In genomic region chr16:30445408-30446202, GRCh38 we compare ENCODE assay signal across 8 cellular contexts. TPM values are rescaled to one million over a fixed set of nuclear protein-coding genes. Genes with fewer than 3 reads are reported as not detected.
DNase-seq lines count a peak whose midpoint lies in the region; ATAC-seq, FAIRE-seq and TF ChIP-seq lines count a peak whose summit lies in the region.

Gene SEPHS2 (minus strand): TSS chr16:30445874. CDS start chr16:30445727, 147 bp downstream.

- H4K91ac ChIP-seq in H1 (replicated peaks; ENCODE audit: insufficient read length, low read length) (peak within 1 kb of the TSS; percentile 63), mesenchymal stem cell (ENCODE audit: low read length) (peak within 1 kb of the TSS; percentile 81)

- H3K56ac ChIP-seq in H1 (replicated peaks; ENCODE audit: insufficient read length, low read depth, low read length) = peak within 1 kb of the TSS; percentile 92

- CTCF ChIA-PET in CD8-positive, alpha-beta memory T cell (lab: Charles Lee) = interaction anchor here (0.5 to 3.5 kb wide), 6 partner anchors 12 to 264 kb away, joined by 3 to 17 read pairs (median 5); partner anchors contain the start of genes DCTPP1 and ITGAL
- CTCF ChIA-PET in H1 (lab: Charles Lee; ENCODE audit: partially characterized antibody) = interaction anchor here (0.6 to 3.3 kb wide), 2 partner anchors 150 to 170 kb away, joined by 3 to 18 read pairs; no protein-coding TSS in a partner anchor

- H3K27ac ChIP-seq in CD8-positive, alpha-beta memory T cell (ENCODE audit: low read depth, low read length) = peak within 1 kb of the TSS; percentile 93
- H3K27ac ChIP-seq in H1 (ENCODE audit: low read depth, low read length) = peak within 1 kb of the TSS; percentile 44; the same call in 1 of the 2 replicates
- peak within 1 kb of the TSS; percentile 89 for H3K27ac ChIP-seq in mesenchymal stem cell (ENCODE audit: low read length, poor library complexity, severe bottlenecking)

- no peak within 1 kb of the TSS for H2BK120ac ChIP-seq in H1 (replicated peaks; ENCODE audit: low read depth, low read length)
- H2BK120ac ChIP-seq in mesenchymal stem cell (ENCODE audit: low read depth, low read length) = peak within 1 kb of the TSS; percentile 71

- H3K36me3 ChIP-seq in CD8-positive, alpha-beta memory T cell (ENCODE audit: insufficient read depth, low read length) = peaks cover 15% of the 10 kb centered on the region
- H3K36me3 ChIP-seq in H1 (ENCODE audit: control insufficient read depth in 2 of 4, insufficient read depth in 4 of 4, low read length in 3 of 4) = peaks cover 0 to 13% (median 0%) of the 10 kb centered on the region in 4 experiments; a peak in 1 of 8 replicates
- H3K36me3 ChIP-seq in mesenchymal stem cell (ENCODE audit: control insufficient read depth in 1 of 2, insufficient read depth in 2 of 2, low read depth in 1 of 2, low read length in 2 of 2) = peaks cover 4 to 20% of the 10 kb centered on the region in 2 experiments

- H2AK5ac ChIP-seq in H1 (ENCODE audit: low read depth, low read length) (peak within 1 kb of the TSS; percentile 84; the same call in 1 of the 2 replicates), mesenchymal stem cell (ENCODE audit: low read length, severe bottlenecking) (no peak within 1 kb of the TSS)

- TF ChIP-seq POLR2A in H1 (IDR thresholded peaks at IDR 0.05; ENCODE audit: control extremely low read depth in 1 of 2, low read depth in 2 of 2, low read length in 2 of 2) = peak; percentile 65 to 88

- peak; percentile 91 to 98 (median 92) for DNase-seq in CD8-positive, alpha-beta memory T cell
- DNase-seq in HT1080 (ENCODE audit: low read depth) = peak; percentile 93
- DNase-seq in NOMO-1 (lab: John Stamatoyannopoulos, UW; ENCODE audit: unreplicated experiment in 2 of 2) = peak; percentile 96
- DNase-seq in activated CD8-positive, alpha-beta memory T cell treated with anti-CD3 and anti-CD28 coated beads for 4 hours (ENCODE audit: low read depth in 2 of 2) = peak; percentile 88 to 92
- peak; percentile 96 to 97 for DNase-seq in H1 (ENCODE audit: low read depth in 1 of 2, low spot score in 2 of 2)
- DNase-seq in mesenchymal stem cell = peak; percentile 98
- peak; percentile 88 for DNase-seq in stimulated activated CD8-positive, alpha-beta memory T cell treated with anti-CD3 and anti-CD28 coated beads, Interleukin-12 subunit alpha, Interleukin-12 subunit beta, amount 100 ng/mL, for 4 hours (ENCODE audit: low read depth)

- no peak within 1 kb of the TSS for H2BK20ac ChIP-seq in H1 (ENCODE audit: low read length)

- H3K4me1 ChIP-seq in CD8-positive, alpha-beta memory T cell (ENCODE audit: insufficient read depth, low read length) = peaks cover 40% of the 10 kb centered on the region
- H3K4me1 ChIP-seq in H1 (replicated peaks in 1 of 4; ENCODE audit: control insufficient read depth in 3 of 4, insufficient read depth in 4 of 4, low read length in 3 of 4) = peaks cover 0 to 9% (median 6%) of the 10 kb centered on the region in 4 experiments; a peak in 5 of 7 replicates
- H3K4me1 ChIP-seq in mesenchymal stem cell (ENCODE audit: control insufficient read depth, insufficient read depth, low read depth, low read length) = peaks cover 7% of the 10 kb centered on the region

- peak within 1 kb of the TSS; percentile 35 for H4K5ac ChIP-seq in H1 (ENCODE audit: insufficient read length, low read depth, low read length)

- TF ChIP-seq RAD21 in H1 (IDR thresholded peaks at IDR 0.05 in 1 of 2, conservative IDR thresholded peaks at IDR 0.05 in 1 of 2; ENCODE audit: low read depth in 2 of 2, low read length in 2 of 2) = no peak; a peak in 2 of 4 replicates

- no peak for FAIRE-seq in H1 (lab: Jason Lieb, UNC)

- WGBS in H1 (ENCODE audit: extremely low coverage in 1 of 2, insufficient coverage in 1 of 2, insufficient read length in 1 of 2, insufficient replicate concordance in 2 of 2, low coverage in 1 of 2, low lambda C conversion rate in 2 of 2, missing lambda C conversion rate in 1 of 2), 2 experiments = 4% methylated on average over 59 of the region's 59 CpGs; no CpG with 5 or more reads in 1 of the 2 experiments
- 2% methylated on average over 57 of the region's 59 CpGs for WGBS in mesenchymal stem cell

- H3K4me1 Mint-ChIP-seq in CD8-positive, alpha-beta memory T cell = peaks cover 37 to 50% (median 45%) of the 10 kb centered on the region in 3 donors

- H3K9me3 Mint-ChIP-seq in CD8-positive, alpha-beta memory T cell = no peaks in the 10 kb centered on the region

- peak; percentile 85 for ATAC-seq in GM19455 (IDR thresholded peaks at IDR 0.05; ENCODE audit: unreplicated experiment)

- H3K9ac ChIP-seq in H1 (replicated peaks in 1 of 4; ENCODE audit: extremely low read depth in 1 of 4, low read depth in 3 of 4, low read length in 3 of 4) (peak within 1 kb of the TSS in 3 of 4 experiments; percentile 60 to 77 (median 63); a peak in 6 of 7 replicates), mesenchymal stem cell (ENCODE audit: low read length) (peak within 1 kb of the TSS; percentile 99)

- H3K14ac ChIP-seq in H1 (ENCODE audit: insufficient read length) (no peak within 1 kb of the TSS), mesenchymal stem cell (ENCODE audit: low read length in 2 of 2) (no peak within 1 kb of the TSS)

- H3K18ac ChIP-seq in H1 (ENCODE audit: extremely low read depth, low read length) (peak within 1 kb of the TSS; percentile 78), mesenchymal stem cell (ENCODE audit: low read depth in 1 of 2, low read length in 2 of 2) (peak within 1 kb of the TSS; percentile 87 to 92)

- H2AFZ ChIP-seq in H1 (ENCODE audit: low read length) (peak within 1 kb of the TSS; percentile 97), mesenchymal stem cell (ENCODE audit: low read depth, low read length) (peak within 1 kb of the TSS; percentile 79)

- no peaks in the 10 kb centered on the region for H3K27me3 ChIP-seq in CD8-positive, alpha-beta memory T cell (ENCODE audit: insufficient read depth, low read length, poor library complexity, severe bottlenecking)
- H3K27me3 ChIP-seq in H1 (replicated peaks in 1 of 4; ENCODE audit: control insufficient read depth in 3 of 4, extremely low read depth in 1 of 4, insufficient read depth in 3 of 4, low read length in 3 of 4) (peaks cover 0 to 4% (median 1%) of the 10 kb centered on the region in 4 experiments; a peak in 1 of 7 replicates), mesenchymal stem cell (ENCODE audit: control insufficient read depth in 1 of 2, insufficient read depth in 1 of 2, low read length in 2 of 2) (no peaks in the 10 kb centered on the region)

- H2BK12ac ChIP-seq in H1 (ENCODE audit: low read depth, low read length) = peak within 1 kb of the TSS; percentile 45
- peak within 1 kb of the TSS in 1 of 2 experiments; percentile 23 for H2BK12ac ChIP-seq in mesenchymal stem cell (ENCODE audit: low read length in 2 of 2)

- no peaks in the 10 kb centered on the region for H3K9me3 ChIP-seq in CD8-positive, alpha-beta memory T cell (ENCODE audit: low read length)
- no peaks in the 10 kb centered on the region for H3K9me3 ChIP-seq in H1 (ENCODE audit: insufficient read depth in 2 of 2, low read depth in 1 of 2, low read length in 1 of 2)
- H3K9me3 ChIP-seq in mesenchymal stem cell (ENCODE audit: control insufficient read depth, low read length) = no peaks in the 10 kb centered on the region

- H3K4me3 Mint-ChIP-seq in CD8-positive, alpha-beta memory T cell = peak within 1 kb of the TSS; percentile 88 to 97 (median 95)

- H4K8ac ChIP-seq in H1 (ENCODE audit: extremely low read depth, insufficient read depth, low read length) (peak within 1 kb of the TSS; percentile 90), mesenchymal stem cell (ENCODE audit: low read length) (peak within 1 kb of the TSS; percentile 83)

- H3K27me3 Mint-ChIP-seq in CD8-positive, alpha-beta memory T cell = peaks cover 0 to 1% of the 10 kb centered on the region in 2 donors

- no peak within 1 kb of the TSS for H3K23ac ChIP-seq in H1 (ENCODE audit: insufficient read length)
- no peak within 1 kb of the TSS for H3K23ac ChIP-seq in mesenchymal stem cell (ENCODE audit: low read length in 2 of 2)

- POLR2A ChIA-PET in CD8-positive, alpha-beta memory T cell (lab: Charles Lee) = interaction anchor here (1.1 to 1.4 kb wide), 3 partner anchors 27 to 165 kb away, joined by 3 to 6 read pairs (median 3); partner anchors contain the start of genes ITGAL, ZNF689 and ZNF764
- POLR2A ChIA-PET in H1 (lab: Charles Lee; ENCODE audit: partially characterized antibody) = interaction anchor here (0.8 to 1.8 kb wide), 11 partner anchors 9 to 165 kb away, joined by 3 to 10 read pairs (median 4); partner anchors contain the start of genes CD2BP2, DCTPP1, ZNF688 and ZNF689

- H3K4me2 ChIP-seq in H1 (ENCODE audit: insufficient read depth in 1 of 2, low read depth in 2 of 2, low read length in 2 of 2) (peak within 1 kb of the TSS; percentile 80 to 89), mesenchymal stem cell (ENCODE audit: low read length, poor library complexity, severe bottlenecking) (peak within 1 kb of the TSS; percentile 82)

- peak within 1 kb of the TSS; percentile 87 to 96 (median 94) for H3K27ac Mint-ChIP-seq in CD8-positive, alpha-beta memory T cell

- H3K36me3 Mint-ChIP-seq in CD8-positive, alpha-beta memory T cell = peaks cover 9 to 19% (median 13%) of the 10 kb centered on the region in 3 donors

- peaks cover 0 to 3% of the 10 kb centered on the region in 2 experiments for H4K20me1 ChIP-seq in H1 (replicated peaks in 1 of 2; ENCODE audit: control insufficient read depth in 1 of 2, insufficient read depth in 2 of 2, low read length in 2 of 2)

- H2BK15ac ChIP-seq in H1 (ENCODE audit: low read length) = 0 out of 2 replicates have a peak within 1 kb of the TSS, but pooled peaks have one; percentile 36
- H2BK15ac ChIP-seq in mesenchymal stem cell (ENCODE audit: low read depth, poor library complexity, severe bottlenecking) = peak within 1 kb of the TSS; percentile 73

- H3K4ac ChIP-seq in H1 (replicated peaks; ENCODE audit: insufficient read length, low read depth, low read length) = no peak within 1 kb of the TSS
- peak within 1 kb of the TSS; percentile 16 to 74 for H3K4ac ChIP-seq in mesenchymal stem cell (ENCODE audit: low read depth in 1 of 2, low read length in 2 of 2)

- peak within 1 kb of the TSS; percentile 52; the same call in 1 of the 2 replicates for H2BK5ac ChIP-seq in H1 (ENCODE audit: low read depth, low read length)
- H2BK5ac ChIP-seq in mesenchymal stem cell (ENCODE audit: low read depth, low read length, poor library complexity, severe bottlenecking) = peak within 1 kb of the TSS; percentile 75

- H3K79me2 ChIP-seq in H1 (ENCODE audit: control insufficient read depth in 1 of 2, insufficient read depth in 2 of 2, low read length in 2 of 2) = peaks cover 0 to 12% of the 10 kb centered on the region in 2 experiments; a peak in 1 of 4 replicates

- H3K4me3 ChIP-seq in CD8-positive, alpha-beta memory T cell (ENCODE audit: low read length) = peak within 1 kb of the TSS; percentile 92
- peak within 1 kb of the TSS; percentile 71 to 86 (median 78) for H3K4me3 ChIP-seq in H1 (ENCODE audit: extremely low read depth in 1 of 4, insufficient read depth in 2 of 4, low read depth in 3 of 4, low read length in 4 of 4)
- peak within 1 kb of the TSS; percentile 79 to 95 for H3K4me3 ChIP-seq in mesenchymal stem cell (ENCODE audit: insufficient read depth in 1 of 2, low read depth in 1 of 2, low read length in 2 of 2)

- TF ChIP-seq CTCF in H1 (IDR thresholded peaks at IDR 0.05; ENCODE audit: control extremely low read depth in 1 of 3, insufficient read depth in 1 of 3, low read depth in 1 of 3, low read length in 3 of 3) = peak; percentile 28 to 39 (median 33); a peak in 3 of 4 replicates

- TF ChIP-seq EP300 in H1 (IDR thresholded peaks at IDR 0.05; ENCODE audit: borderline replicate concordance in 1 of 2, low read depth in 2 of 2, low read length in 2 of 2) = no peak

- H3K23me2 ChIP-seq in H1 (ENCODE audit: low read depth, low read length) = peaks cover 6% of the 10 kb centered on the region

- H3K79me1 ChIP-seq in H1 (ENCODE audit: low read depth, low read length) (peaks cover 9% of the 10 kb centered on the region), mesenchymal stem cell (replicated peaks; ENCODE audit: low read length, poor library complexity, severe bottlenecking) (peaks cover 11% of the 10 kb centered on the region)

RNA-seq across cellular contexts. Expression of gene SEPHS2, which starts in this region (rescaled TPM):
- 10 to 100 TPM; 68.2 to 71.0 TPM for total RNA-seq in CD8-positive, alpha-beta memory T cell
- 59.0 TPM for polyA plus RNA-seq in CD8-positive, alpha-beta memory T cell
- total RNA-seq in HT1080 (2014; rRNA removed; shearing (Covaris generic)) = 6.8 and 8.2 TPM in 2 replicates
- 46.7 and 49.1 TPM in 2 replicates for polyA plus RNA-seq in HT1080 (2015; cell fraction: cytosol; rRNA removed)
- polyA plus RNA-seq in HT1080 (2015; cell fraction: nucleus; rRNA removed) = 23.8 and 30.3 TPM in 2 replicates
- total RNA-seq in H1 (2021; fragmentation: NEBNext Ultra II Directional; extraction: Animal tissue kit (Norgen Biotek cat#: 25700)) = 61.8 and 62.0 TPM in 2 replicates
- polyA plus RNA-seq in H1 (2011; rRNA removed) = 27.5 and 28.2 TPM in 2 replicates
- polyA plus RNA-seq in H1 (2011; cell fraction: cytosol; rRNA removed) = 46.0 TPM
- 19.7 TPM for polyA plus RNA-seq in H1 (2011; cell fraction: nucleus; rRNA removed)
- polyA plus RNA-seq in H1 (2012, experiment 1 of 2) = 44.1 to 49.7 TPM (median 47.1 TPM) in 4 replicates
- polyA plus RNA-seq in H1 (2012, experiment 2 of 2) = 15.9 TPM
- 36.3 TPM for polyA plus RNA-seq in H1 (2013, experiment 1 of 2)
- 38.0 TPM for polyA plus RNA-seq in H1 (2013, experiment 2 of 2)
- 38.7 and 52.0 TPM in 2 replicates for polyA minus RNA-seq in H1 (2011; rRNA and poly(A)+ RNA removed)
- polyA minus RNA-seq in H1 (2011; cell fraction: cytosol; rRNA and poly(A)+ RNA removed) = 18.6 TPM
- polyA minus RNA-seq in H1 (2011; cell fraction: nucleus; rRNA and poly(A)+ RNA removed) = 20.7 TPM
- polyA plus RNA-seq in mesenchymal stem cell (2013, experiment 1 of 2) = 35.7 TPM
- polyA plus RNA-seq in mesenchymal stem cell (2013, experiment 2 of 2) = 36.5 TPM

Comparison
In these comparisons a context has a peak if more than half of its experiments do, and no peak if none do; other contexts are left out.
1. Peak in every context shown above with its lines: DNase-seq, ATAC-seq, H3K4me3 ChIP-seq and H3K27ac ChIP-seq.